In the genomic region with DNA sequence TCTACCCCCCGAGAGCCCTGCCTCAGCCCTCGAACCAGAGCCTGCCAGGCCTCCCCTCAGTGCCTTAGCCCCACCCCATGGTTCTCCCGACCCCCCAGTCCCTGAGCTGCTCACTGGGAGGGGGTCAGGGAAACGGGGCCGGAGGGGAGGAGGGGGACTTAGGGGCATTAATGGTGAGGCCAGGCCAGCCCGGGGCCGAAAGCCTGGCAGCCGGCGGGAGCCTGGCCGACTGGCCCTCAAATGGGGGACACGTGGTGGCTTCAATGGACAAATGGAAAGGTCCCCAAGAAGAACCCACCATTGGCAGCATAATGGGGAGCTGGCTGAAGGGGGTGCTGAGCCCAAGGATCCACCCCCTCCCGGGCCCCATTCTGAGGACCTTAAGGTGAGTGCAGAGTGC, we compare ENCODE assay signal across 21 cellular contexts. TPM values are rescaled to one million over a fixed set of nuclear protein-coding genes. Genes with fewer than 3 reads are reported as not detected.
DNase-seq lines count a peak whose midpoint lies in the region; ATAC-seq and TF ChIP-seq lines count a peak whose summit lies in the region.
"Had no signal": no experiment of that assay in that cellular context is flagged by ENCODE, and none has a peak within 500 bp of the region (broad histone marks: within the 10 kb centered on the region; RNA-seq: fewer than 3 reads in every experiment).

No MANE protein-coding gene starts in this region.

- H4K20me1 ChIP-seq in osteoblast (ENCODE audit: insufficient read depth, low read length): peaks cover 41% of the 10 kb centered on the region

- H3K79me2 ChIP-seq in osteoblast (ENCODE audit: insufficient read depth, low read length): peaks cover 44% of the 10 kb centered on the region

- H3K27ac Mint-ChIP-seq in activated T-cell treated with anti-CD3 and anti-CD28 coated beads, Interleukin-2, amount 50 U/mL, for 24 hours: peak overlapping the region; percentile 65
- no peak overlapping the region for H3K27ac Mint-ChIP-seq in activated T-cell treated with anti-CD3 and anti-CD28 coated beads, Interleukin-2, amount 50 U/mL, for 72 hours
- H3K27ac Mint-ChIP-seq: CD8-positive, alpha-beta T cell had no signal

- H3K36me3 ChIP-seq in osteoblast (ENCODE audit: insufficient read depth, low read length): peaks cover 74% of the 10 kb centered on the region

- H3K4me3 Mint-ChIP-seq in activated T-cell treated with anti-CD3 and anti-CD28 coated beads, Interleukin-2, amount 50 U/mL, for 24 hours: no peak overlapping the region
- no peak overlapping the region for H3K4me3 Mint-ChIP-seq in activated T-cell treated with anti-CD3 and anti-CD28 coated beads, Interleukin-2, amount 50 U/mL, for 72 hours
- H3K4me3 Mint-ChIP-seq: CD8-positive, alpha-beta T cell had no signal

- H3K36me3 Mint-ChIP-seq in activated T-cell treated with anti-CD3 and anti-CD28 coated beads, Interleukin-2, amount 50 U/mL, for 24 hours (ENCODE audit: low read depth): peaks cover 95% of the 10 kb centered on the region
- H3K36me3 Mint-ChIP-seq in activated T-cell treated with anti-CD3 and anti-CD28 coated beads, Interleukin-2, amount 50 U/mL, for 72 hours (ENCODE audit: insufficient read depth in 2 of 2): peaks cover 3 to 33% of the 10 kb centered on the region in 2 donors
- H3K36me3 Mint-ChIP-seq: IgD-negative memory B cell had no signal

- no peaks in the 10 kb centered on the region for H3K27me3 Mint-ChIP-seq in activated T-cell treated with anti-CD3 and anti-CD28 coated beads, Interleukin-2, amount 50 U/mL, for 24 hours
- H3K27me3 Mint-ChIP-seq in activated T-cell treated with anti-CD3 and anti-CD28 coated beads, Interleukin-2, amount 50 U/mL, for 72 hours (ENCODE audit: low read depth): no peaks in the 10 kb centered on the region
- H3K27me3 Mint-ChIP-seq: IgD-negative memory B cell had no signal

- peaks cover 14% of the 10 kb centered on the region for H3K4me1 ChIP-seq in osteoblast (ENCODE audit: insufficient read depth, low read length)

- H3K4me3 ChIP-seq in osteoblast (ENCODE audit: insufficient read depth, low read length): no peak overlapping the region
- H3K4me3 ChIP-seq: GM12878, GM23248, HAP-1 had no signal

- H2AFZ ChIP-seq in osteoblast (ENCODE audit: low read length): no peak overlapping the region
- H2AFZ ChIP-seq: GM23248 had no signal

- H3K4me2 ChIP-seq in osteoblast (ENCODE audit: insufficient read depth, low read length): no peak overlapping the region

- H3K27me3 ChIP-seq in osteoblast (ENCODE audit: insufficient read depth, low read length): no peaks in the 10 kb centered on the region

- no peak for ATAC-seq in activated T-cell treated with anti-CD3 and anti-CD28 coated beads, Interleukin-2, amount 50 U/mL, for 72 hours (replicated peaks in 1 of 2)
- ATAC-seq in GM19023 (IDR thresholded peaks at IDR 0.05; ENCODE audit: unreplicated experiment): no peak
- ATAC-seq: CD8-positive, alpha-beta T cell; GM12878 had no signal

- H3K9me3 Mint-ChIP-seq in activated T-cell treated with anti-CD3 and anti-CD28 coated beads, Interleukin-2, amount 50 U/mL, for 24 hours: no peaks in the 10 kb centered on the region
- no peaks in the 10 kb centered on the region for H3K9me3 Mint-ChIP-seq in activated T-cell treated with anti-CD3 and anti-CD28 coated beads, Interleukin-2, amount 50 U/mL, for 72 hours
- H3K9me3 Mint-ChIP-seq: CD8-positive, alpha-beta T cell; IgD-negative memory B cell had no signal

- H3K4me1 Mint-ChIP-seq in activated T-cell treated with anti-CD3 and anti-CD28 coated beads, Interleukin-2, amount 50 U/mL, for 24 hours (ENCODE audit: low read depth): peaks cover 22% of the 10 kb centered on the region
- H3K4me1 Mint-ChIP-seq in activated T-cell treated with anti-CD3 and anti-CD28 coated beads, Interleukin-2, amount 50 U/mL, for 72 hours (ENCODE audit: low read depth): peaks cover 24% of the 10 kb centered on the region

- POLR2A ChIA-PET in RWPE1 (lab: Yijun Ruan, JAX; ENCODE audit: low non-redundant PET): interaction anchor here (0.9 kb wide), 1 partner anchor 7 kb away, joined by 3 read pairs; the partner anchor contains the start of gene DDIT3

- CTCF ChIA-PET in RWPE1 (lab: Yijun Ruan, JAX): interaction anchor here (0.7 kb wide), 1 partner anchor 10 kb away, joined by 3 read pairs; no protein-coding TSS in a partner anchor

- no peak for DNase-seq in activated T-cell treated with anti-CD3 and anti-CD28 coated beads, Interleukin-2, amount 50 U/mL, for 24 hours
- no peak for DNase-seq in activated T-cell treated with anti-CD3 and anti-CD28 coated beads, Interleukin-2, amount 50 U/mL, for 72 hours
- DNase-seq in RWPE1 (ENCODE audit: low spot score) (no peak), osteoblast (ENCODE audit: insufficient read length, low spot score, missing footprints) (peak; percentile 79), UCSD-AML1 (lab: John Stamatoyannopoulos, UW; ENCODE audit: unreplicated experiment) (no peak)
- DNase-seq: AML-193; C1 segment of cervical spinal cord; CD8-positive, alpha-beta T cell; DND-41; GM23248; Karpas-422; MV-4-11; NCI-H1105 treated with DMSO at 0.1 percent for 48 hours; NCI-H2029 treated with DMSO at 0.1 percent for 48 hours; NCI-H226; NCI-H510A treated with DMSO at 0.1 percent for 48 hours; NCI-H748 treated with DMSO at 0.1 percent for 48 hours had no signal

- no peak for TF ChIP-seq CTCF in RWPE1 (conservative IDR thresholded peaks at IDR 0.05; ENCODE audit: low read depth)
- TF ChIP-seq CTCF in osteoblast (IDR thresholded peaks at IDR 0.05; ENCODE audit: extremely low read depth, low read depth, low read length): no peak

- H3K27ac ChIP-seq in RWPE1 (peak overlapping the region; percentile 98), osteoblast (ENCODE audit: low read depth, low read length) (no peak overlapping the region)
- H3K27ac ChIP-seq: GM23248 had no signal

- no peaks in the 10 kb centered on the region for H3K9me3 ChIP-seq in osteoblast (ENCODE audit: low read depth, low read length)
- H3K9me3 ChIP-seq: HAP-1 had no signal

RNA-seq across cellular contexts. Expression of gene MBD6, which starts 5.6 kb away (rescaled TPM):
- total RNA-seq in activated T-cell treated with anti-CD3 and anti-CD28 coated beads, Interleukin-2, amount 50 U/mL, for 72 hours: 100 to 1,000 TPM; 131 to 148 TPM
- 5.0 and 5.8 TPM in 2 replicates for total RNA-seq in osteoblast

RNA-seq across cellular contexts. Expression of gene DDIT3, which starts 7.9 kb away (rescaled TPM):
- 10 to 100 TPM; 64.6 to 71.7 TPM for total RNA-seq in activated T-cell treated with anti-CD3 and anti-CD28 coated beads, Interleukin-2, amount 50 U/mL, for 72 hours
- 118 and 136 TPM in 2 replicates for total RNA-seq in osteoblast

RNA-seq across cellular contexts. Expression of gene DCTN2, which starts 18.8 kb away (rescaled TPM):
- total RNA-seq in activated T-cell treated with anti-CD3 and anti-CD28 coated beads, Interleukin-2, amount 50 U/mL, for 72 hours: 10 to 100 TPM; 94.9 to 99.0 TPM
- total RNA-seq in osteoblast: 123 and 129 TPM in 2 replicates

RNA-seq across cellular contexts. Expression of gene KIF5A, which starts 21.7 kb away (rescaled TPM):
- 1 to 10 TPM; 3.2 to 5.9 TPM for total RNA-seq in activated T-cell treated with anti-CD3 and anti-CD28 coated beads, Interleukin-2, amount 50 U/mL, for 72 hours
- total RNA-seq in osteoblast: 0.29 and 0.36 TPM in 2 replicates

RNA-seq across cellular contexts. Expression of gene MARS1, which starts 40.3 kb away (rescaled TPM):
- total RNA-seq in activated T-cell treated with anti-CD3 and anti-CD28 coated beads, Interleukin-2, amount 50 U/mL, for 72 hours: 100 to 1,000 TPM; 575 to 653 TPM
- 171 and 187 TPM in 2 replicates for total RNA-seq in osteoblast

Comparison
In these comparisons a context has a peak if more than half of its experiments do, and no peak if none do; other contexts are left out.
1. RNA of gene MBD6, which starts 5.6 kb away (total RNA-seq): 131 to 148 TPM in activated T-cell treated with anti-CD3 and anti-CD28 coated beads, Interleukin-2, amount 50 U/mL, for 72 hours; 5.0 to 5.8 TPM in osteoblast; every median in the first group is over 10 times any median in the second.